In genomic region chr2:127233710-127234109, GRCh38 we compare ENCODE assay signal across 30 cellular contexts. TPM values are rescaled to one million over a fixed set of nuclear protein-coding genes. Genes with fewer than 3 reads are reported as not detected.
"Had no signal": no experiment of that assay in that cellular context is flagged by ENCODE, and none has a peak within 500 bp of the region (broad histone marks: within the 10 kb centered on the region; RNA-seq: fewer than 3 reads in every experiment).

No MANE protein-coding gene starts in this region.

- DNase-seq: activated CD4-positive, alpha-beta T cell treated with anti-CD3 and anti-CD28 coated beads, Interleukin-2, amount 10 ng/mL, durations not matched to agents 7 days and 5 days; activated CD8-positive, alpha-beta T cell treated with anti-CD3 and anti-CD28 coated beads for 36 hours; activated naive CD8-positive, alpha-beta T cell treated with anti-CD3 and anti-CD28 coated beads, Interleukin-2, amount 50 U/mL, for 24 hours; activated T-cell treated with anti-CD3 and anti-CD28 coated beads, Interleukin-2, amount 50 U/mL, for 48 hours; amygdala; caudate nucleus; endodermal cell; foreskin fibroblast; head of caudate nucleus; hippocampal formation; left cardiac atrium; left ventricle myocardium superior; mammary epithelial cell; naive B cell; ovary; retina; stimulated activated CD4-positive, alpha-beta T cell treated with anti-CD3 and anti-CD28 coated beads, Interleukin-1b, Interleukin-23, amount 100 ng/mL, for 48 hours; stimulated activated CD4-positive, alpha-beta T cell treated with anti-CD3 and anti-CD28 coated beads, Interleukin-4, amount 100 ng/mL, for 4 hours; stimulated activated CD8-positive, alpha-beta memory T cell treated with anti-CD3 and anti-CD28 coated beads, Interleukin-4, amount 100 ng/mL, for 48 hours; stimulated activated naive CD8-positive, alpha-beta T cell treated with anti-CD3 and anti-CD28 coated beads, Interleukin-15, amount 100 ng/mL, for 72 hours; substantia nigra; upper lobe of left lung; WERI-Rb-1 had no signal

- H3K27me3 ChIP-seq: ovary, upper lobe of left lung had no signal

- H3K27ac Mint-ChIP-seq: activated CD4-positive, alpha-beta T cell treated with anti-CD3 and anti-CD28 coated beads, Interleukin-2, amount 10 ng/mL, durations not matched to agents 7 days and 5 days; activated CD8-positive, alpha-beta T cell treated with anti-CD3 and anti-CD28 coated beads for 36 hours; activated naive CD4-positive, alpha-beta T cell treated with anti-CD3 and anti-CD28 coated beads, Interleukin-2, amount 50 U/mL, for 24 hours; activated naive CD8-positive, alpha-beta T cell treated with anti-CD3 and anti-CD28 coated beads, Interleukin-2, amount 50 U/mL, for 24 hours; activated T-helper 2 cell treated with anti-CD3 and anti-CD28 coated beads, Interferon-gamma antibody, Interleukin-2, Interleukin-4, amounts not matched to agents 10 μg/mL and 5 μg/mL and 100 μg/mL, durations not matched to agents 14 hours and 24 hours and 36 hours; endodermal cell; naive B cell; progenitor cell of endocrine pancreas; stimulated activated memory B cell treated with anti-CD40 and anti-IgM and Interleukin-4, amounts not matched to agents 10 μg/mL and 1 μg/mL and 100 μg/mL, for 72 hours; stimulated activated naive CD8-positive, alpha-beta T cell treated with anti-CD3 and anti-CD28 coated beads, Interleukin-15, amount 100 ng/mL, for 72 hours had no signal

- H3K9me3 ChIP-seq: ovary had no signal

- ATAC-seq: activated CD4-positive, CD25-positive, alpha-beta regulatory T cell treated with anti-CD3 and anti-CD28 coated beads, Interleukin-2, amount 50 U/mL, for 24 hours; activated CD8-positive, alpha-beta T cell treated with anti-CD3 and anti-CD28 coated beads for 36 hours; activated naive CD8-positive, alpha-beta T cell treated with anti-CD3 and anti-CD28 coated beads, Interleukin-2, amount 50 U/mL, for 24 hours; esophagus mucosa; left cardiac atrium; left ventricle myocardium superior; stimulated activated memory B cell treated with anti-CD40 and anti-IgM and Interleukin-4, amounts not matched to agents 10 μg/mL and 1 μg/mL and 100 μg/mL, for 72 hours; stimulated activated naive CD8-positive, alpha-beta T cell treated with anti-CD3 and anti-CD28 coated beads, Interleukin-15, amount 100 ng/mL, for 72 hours had no signal

- H3K4me1 ChIP-seq: upper lobe of left lung had no signal

- H3K4me3 ChIP-seq: ovary, smooth muscle cell, upper lobe of left lung had no signal

- H3K27ac ChIP-seq: ovary, upper lobe of left lung, WERI-Rb-1 had no signal

- H3K36me3 ChIP-seq: ovary, upper lobe of left lung, WERI-Rb-1 had no signal

- H3K4me3 Mint-ChIP-seq: activated CD4-positive, alpha-beta T cell treated with anti-CD3 and anti-CD28 coated beads, Interleukin-2, amount 10 ng/mL, durations not matched to agents 7 days and 5 days; activated CD8-positive, alpha-beta T cell treated with anti-CD3 and anti-CD28 coated beads for 36 hours; activated naive CD4-positive, alpha-beta T cell treated with anti-CD3 and anti-CD28 coated beads, Interleukin-2, amount 50 U/mL, for 24 hours; activated naive CD8-positive, alpha-beta T cell treated with anti-CD3 and anti-CD28 coated beads, Interleukin-2, amount 50 U/mL, for 24 hours; endodermal cell; naive B cell; stimulated activated memory B cell treated with anti-CD40 and anti-IgM and Interleukin-4, amounts not matched to agents 10 μg/mL and 1 μg/mL and 100 μg/mL, for 72 hours; stimulated activated naive CD8-positive, alpha-beta T cell treated with anti-CD3 and anti-CD28 coated beads, Interleukin-15, amount 100 ng/mL, for 72 hours had no signal

- H3K27me3 Mint-ChIP-seq: activated CD4-positive, alpha-beta T cell treated with anti-CD3 and anti-CD28 coated beads, Interleukin-2, amount 10 ng/mL, durations not matched to agents 7 days and 5 days; activated naive CD4-positive, alpha-beta T cell treated with anti-CD3 and anti-CD28 coated beads, Interleukin-2, amount 50 U/mL, for 24 hours; activated naive CD8-positive, alpha-beta T cell treated with anti-CD3 and anti-CD28 coated beads, Interleukin-2, amount 50 U/mL, for 24 hours; progenitor cell of endocrine pancreas had no signal

- H3K4me1 Mint-ChIP-seq: activated CD4-positive, alpha-beta T cell treated with anti-CD3 and anti-CD28 coated beads, Interleukin-2, amount 10 ng/mL, durations not matched to agents 7 days and 5 days; activated naive CD4-positive, alpha-beta T cell treated with anti-CD3 and anti-CD28 coated beads, Interleukin-2, amount 50 U/mL, for 24 hours; activated naive CD8-positive, alpha-beta T cell treated with anti-CD3 and anti-CD28 coated beads, Interleukin-2, amount 50 U/mL, for 24 hours; endodermal cell; naive B cell; stimulated activated memory B cell treated with anti-CD40 and anti-IgM and Interleukin-4, amounts not matched to agents 10 μg/mL and 1 μg/mL and 100 μg/mL, for 72 hours; stimulated activated naive CD8-positive, alpha-beta T cell treated with anti-CD3 and anti-CD28 coated beads, Interleukin-15, amount 100 ng/mL, for 72 hours had no signal

RNA-seq across cellular contexts. Expression of gene CYP27C1, which starts 13.6 kb away (rescaled TPM):
- total RNA-seq: activated CD4-positive, alpha-beta T cell treated with anti-CD3 and anti-CD28 coated beads, Interleukin-2, amount 10 ng/mL, durations not matched to agents 7 days and 5 days; activated CD8-positive, alpha-beta T cell treated with anti-CD3 and anti-CD28 coated beads for 36 hours; activated T-helper 2 cell treated with anti-CD3 and anti-CD28 coated beads, Interferon-gamma antibody, Interleukin-2, Interleukin-4, amounts not matched to agents 10 μg/mL and 5 μg/mL and 100 μg/mL, durations not matched to agents 14 hours and 24 hours and 36 hours had no signal
